Comparison of ENCODE assay signal across 15 cellular contexts in the genomic region with DNA sequence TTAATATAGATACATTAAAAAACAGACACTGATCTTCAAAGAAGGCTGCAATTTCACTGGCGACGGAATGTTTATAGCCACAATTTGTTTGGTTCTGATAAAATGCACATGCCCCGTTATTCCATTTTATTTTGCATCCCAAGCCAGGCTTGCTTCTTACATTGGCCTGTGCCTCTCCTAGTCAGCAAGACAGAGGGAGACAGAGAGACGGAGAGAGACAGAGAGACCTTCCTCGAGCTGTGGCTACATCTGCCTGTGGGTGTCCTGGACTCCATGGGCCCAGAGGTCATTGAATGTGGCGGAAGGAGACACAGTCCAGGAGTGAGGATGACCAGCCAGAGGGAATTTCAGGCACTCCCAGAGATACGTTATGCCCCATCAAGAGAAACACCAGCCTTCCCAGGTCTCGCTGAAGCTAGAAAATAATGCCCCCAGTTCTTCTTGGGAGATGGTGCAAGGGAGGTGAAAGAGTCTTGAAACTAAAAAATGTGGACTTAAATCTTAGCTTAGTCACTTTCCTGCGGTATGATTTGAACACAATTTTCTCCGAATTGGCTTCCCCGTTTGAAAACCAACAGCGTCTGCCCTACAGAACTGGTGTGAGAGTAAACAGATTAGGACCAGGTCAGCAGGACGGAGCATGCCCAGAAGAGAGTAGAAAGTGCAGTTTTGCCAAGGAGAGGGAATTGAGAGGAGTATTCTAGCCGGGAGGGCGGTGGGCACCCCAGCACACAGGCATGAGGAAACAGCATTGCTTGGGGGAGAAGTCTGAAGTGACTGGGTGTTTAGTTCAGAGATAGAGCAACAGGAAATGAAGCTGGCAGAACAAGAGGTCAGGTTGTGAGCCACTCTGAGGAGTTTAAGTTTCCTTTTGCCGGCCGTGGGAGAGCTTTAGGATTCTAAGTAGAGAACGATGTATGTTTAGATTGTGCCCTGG.
A peak's percentile ranks its signal among the peaks of the same experiment; 100 is the strongest.
DNase-seq lines count a peak whose midpoint lies in the region; ATAC-seq, FAIRE-seq and TF ChIP-seq lines count a peak whose summit lies in the region.
"Had no signal": no experiment of that assay in that cellular context is flagged by ENCODE, and none has a peak within 500 bp of the region (broad histone marks: within the 10 kb centered on the region; RNA-seq: fewer than 3 reads in every experiment).

No MANE protein-coding gene starts in this region.

- no peaks in the 10 kb centered on the region; the same call in 2 of the 3 replicates for H3K9me3 ChIP-seq in GM12878 (replicated peaks; ENCODE audit: control insufficient read depth, insufficient read depth, low read length)
- no peaks in the 10 kb centered on the region for H3K9me3 ChIP-seq in ascending aorta

- TF ChIP-seq RAD21 in GM12878 (IDR thresholded peaks at IDR 0.05; ENCODE audit: insufficient read depth, low read depth, low read length), result 0 out of 2 replicates have a peak, but pooled peaks have one; percentile 6

- no peak for FAIRE-seq in GM12878 (lab: Jason Lieb, UNC)
- FAIRE-seq: A204.1 had no signal

- POLR2A ChIA-PET in GM12878 (lab: Charles Lee), result no interaction called here

- H3K4me3 ChIP-seq in GM12878, result no peak overlapping the region
- H3K4me3 ChIP-seq in ascending aorta, result no peak overlapping the region
- H3K4me3 ChIP-seq: left ventricle myocardium inferior had no signal

- DNase-seq in NCI-H748 (lab: John Stamatoyannopoulos, UW; ENCODE audit: unreplicated experiment), result peak; percentile 44
- DNase-seq in NCI-H748 treated with DMSO at 0.1 percent for 48 hours (lab: John Stamatoyannopoulos, UW), result no peak
- peak; percentile 45 for DNase-seq in T-helper 2 cell treated with Interferon-gamma antibody and Interleukin-4, amounts not matched to agents 5 μg/mL and 100 μg/mL, for 36 hours (ENCODE audit: low spot score)
- DNase-seq in GM12878 (ENCODE audit: low read depth, low spot score), result no peak
- DNase-seq in stimulated activated CD8-positive, alpha-beta memory T cell treated with anti-CD3 and anti-CD28 coated beads, Interleukin-4, amount 100 ng/mL, for 48 hours, result peak; percentile 54
- DNase-seq in NCI-H2196 (lab: John Stamatoyannopoulos, UW; ENCODE audit: unreplicated experiment), result no peak
- no peak for DNase-seq in ascending aorta (ENCODE audit: low spot score in 2 of 2)
- DNase-seq: amygdala, heart left ventricle, left ventricle myocardium inferior, NCI-H2171, nucleus accumbens, RPMI8226 had no signal

- peaks cover 13% of the 10 kb centered on the region for H3K9me3 Mint-ChIP-seq in T-helper 2 cell treated with Interferon-gamma antibody and Interleukin-4, amounts not matched to agents 5 μg/mL and 100 μg/mL, for 36 hours

- H3K9ac ChIP-seq in GM12878 (ENCODE audit: control insufficient read depth, insufficient read depth, low read length), result no peak overlapping the region

- peaks cover 63% of the 10 kb centered on the region for H3K4me1 Mint-ChIP-seq in T-helper 2 cell treated with Interferon-gamma antibody and Interleukin-4, amounts not matched to agents 5 μg/mL and 100 μg/mL, for 36 hours (ENCODE audit: low read depth)

- no peak overlapping the region for H3K27ac ChIP-seq in GM12878 (ENCODE audit: control insufficient read depth, insufficient read depth)
- H3K27ac ChIP-seq in ascending aorta, result no peak overlapping the region
- H3K27ac ChIP-seq: left ventricle myocardium inferior had no signal

- CTCF ChIA-PET in GM12878 (lab: Yijun Ruan, JAX), result interaction anchor here (0.6 to 1.8 kb wide), 4 partner anchors 10 to 423 kb away, joined by 3 to 11 read pairs (median 4); no protein-coding TSS in a partner anchor

- H3K4me2 ChIP-seq in GM12878 (ENCODE audit: control insufficient read depth, insufficient read depth), result no peak overlapping the region

- H3K36me3 ChIP-seq in GM12878 (ENCODE audit: control insufficient read depth in 2 of 2, insufficient read depth in 2 of 2, low read length in 1 of 2) (no peaks in the 10 kb centered on the region), ascending aorta (no peaks in the 10 kb centered on the region)
- H3K36me3 ChIP-seq: heart left ventricle, left ventricle myocardium inferior had no signal

- in situ Hi-C loops in GM12878 (cut with MboI), result no loop called here

- H3K27ac Mint-ChIP-seq in T-helper 2 cell treated with Interferon-gamma antibody and Interleukin-4, amounts not matched to agents 5 μg/mL and 100 μg/mL, for 36 hours, result peak overlapping the region; percentile 91

- SMC1A ChIA-PET in GM12878 (lab: Charles Lee; ENCODE audit: uncharacterized antibody, unreplicated experiment), result interaction anchor here (0.7 to 1.5 kb wide), 4 partner anchors 11 to 539 kb away, joined by 3 to 4 read pairs (median 3); no protein-coding TSS in a partner anchor

- no peaks in the 10 kb centered on the region for H4K20me1 ChIP-seq in GM12878 (ENCODE audit: control insufficient read depth, insufficient read depth)

- TF ChIP-seq CTCF in GM12878 (IDR thresholded peaks at IDR 0.05 in 2 of 3, conservative IDR thresholded peaks at IDR 0.05 in 1 of 3; ENCODE audit: control insufficient read depth in 2 of 3, extremely low read depth in 1 of 3, insufficient read depth in 1 of 3, low read depth in 3 of 3, low read length in 3 of 3), result no peak; a peak in 1 of 6 replicates
- TF ChIP-seq CTCF in ascending aorta (IDR thresholded peaks at IDR 0.05), result no peak

- RAD21 ChIA-PET in GM12878 (lab: Charles Lee; ENCODE audit: unreplicated experiment), result interaction anchor here (1.3 kb wide), 1 partner anchor 55 kb away, joined by 3 read pairs; no protein-coding TSS in a partner anchor

- no peaks in the 10 kb centered on the region for H3K27me3 Mint-ChIP-seq in T-helper 2 cell treated with Interferon-gamma antibody and Interleukin-4, amounts not matched to agents 5 μg/mL and 100 μg/mL, for 36 hours (ENCODE audit: low read depth)

- H3K4me1 ChIP-seq in GM12878 (ENCODE audit: control insufficient read depth, insufficient read depth, low read length) (no peaks in the 10 kb centered on the region), ascending aorta (no peaks in the 10 kb centered on the region)
- H3K4me1 ChIP-seq: heart left ventricle, left ventricle myocardium inferior had no signal

- BruUV-seq in GM12878 (replicated peaks; lab: Mats Ljungman, UMichigan), result no TSS peak

- TF ChIP-seq POLR2A in GM12878 (IDR thresholded peaks at IDR 0.05; ENCODE audit: low read depth, low read length), result no peak

- WGBS in GM12878 (ENCODE audit: insufficient coverage, insufficient replicate concordance, low lambda C conversion rate, missing lambda C conversion rate), result 34% methylated on average over 18 of the region's 18 CpGs

- peak overlapping the region; percentile 83 for H3K4me3 Mint-ChIP-seq in T-helper 2 cell treated with Interferon-gamma antibody and Interleukin-4, amounts not matched to agents 5 μg/mL and 100 μg/mL, for 36 hours

- H3K27me3 ChIP-seq in GM12878 (replicated peaks in 1 of 2; ENCODE audit: control insufficient read depth in 2 of 2, insufficient read depth in 2 of 2, low read length in 1 of 2) (no peaks in the 10 kb centered on the region), ascending aorta (no peaks in the 10 kb centered on the region)
- H3K27me3 ChIP-seq: heart left ventricle had no signal

- peak overlapping the region; percentile 7; the same call in 1 of the 2 replicates for H2AFZ ChIP-seq in GM12878 (ENCODE audit: control insufficient read depth, low read depth, low read length)

- H3K36me3 Mint-ChIP-seq in T-helper 2 cell treated with Interferon-gamma antibody and Interleukin-4, amounts not matched to agents 5 μg/mL and 100 μg/mL, for 36 hours (ENCODE audit: low read depth), result peaks cover 6% of the 10 kb centered on the region

- ATAC-seq in GM12878 (peak; percentile 56), HG03442 (IDR thresholded peaks at IDR 0.05; ENCODE audit: unreplicated experiment) (no peak)
- ATAC-seq: heart left ventricle had no signal

- intact Hi-C loops in GM12878 (cut with micrococcal nuclease; ENCODE audit: unreplicated experiment), result loop anchor here (10.0 kb wide), 1 partner anchor 261 kb away; no protein-coding TSS in a partner anchor
- intact Hi-C loops in ascending aorta (cut with DNase I), result no loop called here

- TF ChIP-seq EP300 in GM12878 (IDR thresholded peaks at IDR 0.05; ENCODE audit: borderline replicate concordance in 1 of 2, control insufficient read depth in 1 of 2, low read depth in 2 of 2, low read length in 2 of 2), result no peak

- no peaks in the 10 kb centered on the region for H3K79me2 ChIP-seq in GM12878 (ENCODE audit: control insufficient read depth, insufficient read depth, low read length)

TF ChIP-seq in GM12878, 131 proteins besides CTCF, POLR2A, EP300 and RAD21 (continues in another document):
- TF ChIP-seq, protein P1, sequence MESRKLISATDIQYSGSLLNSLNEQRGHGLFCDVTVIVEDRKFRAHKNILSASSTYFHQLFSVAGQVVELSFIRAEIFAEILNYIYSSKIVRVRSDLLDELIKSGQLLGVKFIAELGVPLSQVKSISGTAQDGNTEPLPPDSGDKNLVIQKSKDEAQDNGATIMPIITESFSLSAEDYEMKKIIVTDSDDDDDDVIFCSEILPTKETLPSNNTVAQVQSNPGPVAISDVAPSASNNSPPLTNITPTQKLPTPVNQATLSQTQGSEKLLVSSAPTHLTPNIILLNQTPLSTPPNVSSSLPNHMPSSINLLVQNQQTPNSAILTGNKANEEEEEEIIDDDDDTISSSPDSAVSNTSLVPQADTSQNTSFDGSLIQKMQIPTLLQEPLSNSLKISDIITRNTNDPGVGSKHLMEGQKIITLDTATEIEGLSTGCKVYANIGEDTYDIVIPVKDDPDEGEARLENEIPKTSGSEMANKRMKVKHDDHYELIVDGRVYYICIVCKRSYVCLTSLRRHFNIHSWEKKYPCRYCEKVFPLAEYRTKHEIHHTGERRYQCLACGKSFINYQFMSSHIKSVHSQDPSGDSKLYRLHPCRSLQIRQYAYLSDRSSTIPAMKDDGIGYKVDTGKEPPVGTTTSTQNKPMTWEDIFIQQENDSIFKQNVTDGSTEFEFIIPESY (IDR thresholded peaks at IDR 0.05), result no peak
- TF ChIP-seq HDAC2 (IDR thresholded peaks at IDR 0.05), result no peak
- no peak for TF ChIP-seq SMC3 (IDR thresholded peaks at IDR 0.05; ENCODE audit: borderline replicate concordance, low read length)
- no peak for TF ChIP-seq ETV6 (conservative IDR thresholded peaks at IDR 0.05 in 1 of 2, IDR thresholded peaks at IDR 0.05 in 1 of 2; ENCODE audit: borderline replicate concordance in 1 of 2, low read depth in 1 of 2)
- TF ChIP-seq, protein P2, sequence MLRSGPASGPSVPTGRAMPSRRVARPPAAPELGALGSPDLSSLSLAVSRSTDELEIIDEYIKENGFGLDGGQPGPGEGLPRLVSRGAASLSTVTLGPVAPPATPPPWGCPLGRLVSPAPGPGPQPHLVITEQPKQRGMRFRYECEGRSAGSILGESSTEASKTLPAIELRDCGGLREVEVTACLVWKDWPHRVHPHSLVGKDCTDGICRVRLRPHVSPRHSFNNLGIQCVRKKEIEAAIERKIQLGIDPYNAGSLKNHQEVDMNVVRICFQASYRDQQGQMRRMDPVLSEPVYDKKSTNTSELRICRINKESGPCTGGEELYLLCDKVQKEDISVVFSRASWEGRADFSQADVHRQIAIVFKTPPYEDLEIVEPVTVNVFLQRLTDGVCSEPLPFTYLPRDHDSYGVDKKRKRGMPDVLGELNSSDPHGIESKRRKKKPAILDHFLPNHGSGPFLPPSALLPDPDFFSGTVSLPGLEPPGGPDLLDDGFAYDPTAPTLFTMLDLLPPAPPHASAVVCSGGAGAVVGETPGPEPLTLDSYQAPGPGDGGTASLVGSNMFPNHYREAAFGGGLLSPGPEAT (IDR thresholded peaks at IDR 0.05; ENCODE audit: low read depth), result no peak

Comparison
In these comparisons a context has a peak if more than half of its experiments do, and no peak if none do; other contexts are left out.
1. DNase-seq: peak in NCI-H748 (single experiment), T-helper 2 cell treated with Interferon-gamma antibody and Interleukin-4, amounts not matched to agents 5 μg/mL and 100 μg/mL, for 36 hours (single experiment) and stimulated activated CD8-positive, alpha-beta memory T cell treated with anti-CD3 and anti-CD28 coated beads, Interleukin-4, amount 100 ng/mL, for 48 hours (single experiment); none in NCI-H748 treated with DMSO at 0.1 percent for 48 hours (single experiment), GM12878 (single experiment), NCI-H2196 (single experiment) and ascending aorta (0 of 2).